In genomic region chr7:107353701-107354100, GRCh38 we compare ENCODE assay signal across 23 cellular contexts.
"Had no signal": no experiment of that assay in that cellular context is flagged by ENCODE, and none has a peak within 500 bp of the region (broad histone marks: within the 10 kb centered on the region; RNA-seq: fewer than 3 reads in every experiment).

No MANE protein-coding gene starts in this region.

- H3K9me3 ChIP-seq: adrenal gland, ascending aorta, gastroesophageal sphincter, lower lobe of right lung, testis, transverse colon had no signal

- ATAC-seq: activated CD8-positive, alpha-beta memory T cell treated with anti-CD3 and anti-CD28 coated beads, Interleukin-2, amount 10 ng/mL, durations not matched to agents 7 days and 5 days; activated CD8-positive, alpha-beta T cell treated with anti-CD3 and anti-CD28 coated beads, Interleukin-2, amount 10 ng/mL, durations not matched to agents 7 days and 5 days; activated T-cell treated with anti-CD3 and anti-CD28 coated beads, Interleukin-2, amount 50 U/mL, for 72 hours; effector memory CD8-positive, alpha-beta T cell; gastroesophageal sphincter; lower lobe of right lung; naive thymus-derived CD8-positive, alpha-beta T cell; right cardiac atrium; stimulated activated naive CD8-positive, alpha-beta T cell treated with anti-CD3 and anti-CD28 coated beads, Interleukin-15, Interleukin-2, amounts not matched to agents 100 U/mL and 50 U/mL, for 24 hours had no signal

- H3K27ac ChIP-seq: adrenal gland, ascending aorta, brain microvascular endothelial cell, gastroesophageal sphincter, lower lobe of right lung, testis, transverse colon had no signal

- H3K36me3 ChIP-seq: adrenal gland, ascending aorta, brain microvascular endothelial cell, lower lobe of right lung, transverse colon had no signal

- DNase-seq: activated B cell treated with CpG ODN at 0.5 μM for 24 hours; activated CD4-positive, alpha-beta T cell treated with anti-CD3 and anti-CD28 coated beads, Interleukin-2, amount 50 U/mL, for 1 hour; activated CD8-positive, alpha-beta memory T cell treated with anti-CD3 and anti-CD28 coated beads, Interleukin-2, amount 10 ng/mL, durations not matched to agents 7 days and 5 days; activated CD8-positive, alpha-beta T cell treated with anti-CD3 and anti-CD28 coated beads, Interleukin-2, amount 10 ng/mL, durations not matched to agents 7 days and 5 days; activated naive CD4-positive, alpha-beta T cell treated with Interleukin-2 at 50 U/mL for 16 hours; activated T-cell treated with anti-CD3 and anti-CD28 coated beads, Interleukin-2, amount 50 U/mL, for 72 hours; adrenal gland; brain microvascular endothelial cell; cortex of kidney; effector memory CD8-positive, alpha-beta T cell; erythroblast; hippocampal formation; lower lobe of right lung; mesenchymal stem cell; naive thymus-derived CD8-positive, alpha-beta T cell; posterior cingulate gyrus; right cardiac atrium; stimulated activated CD4-positive, alpha-beta T cell treated with anti-CD3 and anti-CD28 coated beads, Interleukin-2, amount 100 ng/mL, for 48 hours; stimulated activated naive CD8-positive, alpha-beta T cell treated with anti-CD3 and anti-CD28 coated beads, Interleukin-15, Interleukin-2, amounts not matched to agents 100 U/mL and 50 U/mL, for 24 hours; testis; transverse colon had no signal

- H3K4me1 ChIP-seq: adrenal gland, ascending aorta, gastroesophageal sphincter, lower lobe of right lung, testis, transverse colon had no signal

- H3K4me3 ChIP-seq: adrenal gland, ascending aorta, gastroesophageal sphincter, lower lobe of right lung, testis, transverse colon had no signal

- H3K27me3 ChIP-seq: adrenal gland, ascending aorta, brain microvascular endothelial cell, gastroesophageal sphincter, testis, transverse colon had no signal
